In genomic region chr1:162138599-162139397, GRCh38 we compare ENCODE assay signal across 1 cellular context.
TF ChIP-seq lines count a peak whose summit lies in the region.

No MANE protein-coding gene starts in this region.

TF ChIP-seq in HCT116, 20 proteins besides CTCF, POLR2A, EP300 and RAD21 (continued from another document):
- TF ChIP-seq EZH2phosphoT487 (IDR thresholded peaks at IDR 0.05; ENCODE audit: borderline replicate concordance): no peak
- no peak for TF ChIP-seq SIN3A (IDR thresholded peaks at IDR 0.05; ENCODE audit: low read depth)
- TF ChIP-seq CBX3 (IDR thresholded peaks at IDR 0.05; ENCODE audit: low read depth): no peak
- TF ChIP-seq ATF3 (IDR thresholded peaks at IDR 0.05): no peak
- TF ChIP-seq ZFX (IDR thresholded peaks at IDR 0.05): no peak
- TF ChIP-seq MAX (IDR thresholded peaks at IDR 0.05): no peak
- no peak for TF ChIP-seq ZNF274 (IDR thresholded peaks at IDR 0.05; ENCODE audit: low read depth, low read length)
- no peak for TF ChIP-seq ELF1 (IDR thresholded peaks at IDR 0.05; ENCODE audit: borderline replicate concordance, low read depth)
- TF ChIP-seq SRF (IDR thresholded peaks at IDR 0.05; ENCODE audit: low read depth): no peak
